Comparison of ENCODE assay signal across 8 cellular contexts in the genomic region with DNA sequence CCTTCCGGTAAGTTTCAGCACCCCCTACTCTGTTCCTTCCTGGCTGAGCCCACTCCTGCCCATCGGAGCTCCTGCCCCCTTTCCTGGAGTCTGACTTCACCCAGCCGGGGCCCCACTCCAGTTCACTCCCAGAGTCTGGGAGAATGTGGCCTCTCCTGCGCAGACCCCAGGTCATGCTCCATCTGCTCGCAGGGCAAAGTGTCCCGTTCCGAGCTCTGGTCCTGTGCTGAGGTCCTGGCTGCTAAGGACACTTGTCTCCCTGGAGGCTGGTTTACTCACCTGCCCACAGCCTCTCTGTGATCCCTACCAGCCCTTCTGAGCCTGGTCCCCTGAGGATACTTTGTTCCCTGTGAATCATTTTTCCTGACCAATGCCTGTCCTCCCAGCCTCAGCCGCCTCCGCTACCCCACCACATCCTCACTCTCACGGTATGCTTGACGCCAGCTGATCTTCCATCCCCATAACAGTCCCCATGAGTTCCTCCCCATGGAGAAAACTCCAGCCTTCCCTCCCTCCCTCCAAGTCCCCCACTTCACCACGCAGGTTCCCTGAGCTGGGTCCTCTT. TPM values are rescaled to one million over a fixed set of nuclear protein-coding genes. Genes with fewer than 3 reads are reported as not detected.
DNase-seq lines count a peak whose midpoint lies in the region; ATAC-seq, FAIRE-seq and TF ChIP-seq lines count a peak whose summit lies in the region.

No MANE protein-coding gene starts in this region.

- dilution Hi-C loops in mammary epithelial cell (cut with HindIII; ENCODE audit: low sequenced_read_pairs): no loop called here

- H3K4me3 Mint-ChIP-seq in memory B cell: peak overlapping the region; percentile 63

- WGBS in mammary epithelial cell (ENCODE audit: low coverage, missing lambda C conversion rate): 9% methylated on average over 9 of the region's 12 CpGs

- H4K20me1 ChIP-seq in mammary epithelial cell (ENCODE audit: insufficient read depth, low read length): no peaks in the 10 kb centered on the region

- H2AFZ ChIP-seq in mammary epithelial cell (ENCODE audit: low read depth, low read length): no peak overlapping the region

- peaks cover 13% of the 10 kb centered on the region for H3K27me3 Mint-ChIP-seq in memory B cell

- TF ChIP-seq CTCF in AG04449 (IDR thresholded peaks at IDR 0.05; ENCODE audit: insufficient read depth, low read length, missing control alignments): no peak
- no peak for TF ChIP-seq CTCF in mammary epithelial cell (conservative IDR thresholded peaks at IDR 0.05 in 1 of 2, IDR thresholded peaks at IDR 0.05 in 1 of 2; ENCODE audit: extremely low read depth in 1 of 2, insufficient read depth in 1 of 2, low read depth in 1 of 2, low read length in 2 of 2)

- H3K9me3 ChIP-seq in mammary epithelial cell (replicated peaks; ENCODE audit: insufficient read depth, low read length): no peaks in the 10 kb centered on the region

- CTCF ChIA-PET in AG04449 (lab: Yijun Ruan, JAX): interaction anchor here (1.2 to 1.6 kb wide), 4 partner anchors 10 to 402 kb away, joined by 3 to 7 read pairs (median 5); no protein-coding TSS in a partner anchor
- CTCF ChIA-PET in mammary epithelial cell (lab: Charles Lee; ENCODE audit: low non-redundant PET): no interaction called here

- H3K79me2 ChIP-seq in mammary epithelial cell (ENCODE audit: insufficient read depth, low read length): peaks cover 75% of the 10 kb centered on the region

- intact Hi-C loops in mammary epithelial cell (cut with micrococcal nuclease): loop anchor here (1.0 to 5.0 kb wide), 4 partner anchors 12 to 98 kb away; a partner anchor contains a TSS

- POLR2A ChIA-PET in AG04449 (lab: Yijun Ruan, JAX): interaction anchor here (0.7 to 1.3 kb wide), 4 partner anchors 10 to 33 kb away, joined by 3 to 4 read pairs (median 3); a partner anchor contains a TSS

- DNase-seq in AG04449 (ENCODE audit: low read depth, low spot score) (peak; percentile 60), H54 (ENCODE audit: insufficient read length, low spot score) (peak; percentile 98), mammary epithelial cell (peak; percentile 92), memory B cell (ENCODE audit: low spot score in 2 of 2) (no peak), nucleus accumbens (lab: John Stamatoyannopoulos, UW) (no peak), SW 1271 (lab: John Stamatoyannopoulos, UW) (no peak)

- no TSS peak for BruUV-seq in mammary epithelial cell (replicated peaks; lab: Mats Ljungman, UMichigan)

- ATAC-seq in memory B cell (ENCODE audit: low read depth): no peak
- ATAC-seq in GM21515 (IDR thresholded peaks at IDR 0.05; ENCODE audit: unreplicated experiment): no peak
- no peak for ATAC-seq in HG02973 (IDR thresholded peaks at IDR 0.05; ENCODE audit: unreplicated experiment)

- peak overlapping the region; percentile 80 for H3K9ac ChIP-seq in mammary epithelial cell (ENCODE audit: insufficient read depth, low read length)

- peaks cover 10% of the 10 kb centered on the region for H3K36me3 Mint-ChIP-seq in memory B cell

- H3K27ac ChIP-seq in mammary epithelial cell (ENCODE audit: insufficient read depth, low read depth, low read length): peak overlapping the region; percentile 54

- no peak for FAIRE-seq in H54 (lab: Jason Lieb, UNC)

- H3K27me3 ChIP-seq in mammary epithelial cell (ENCODE audit: insufficient read depth, low read length): no peaks in the 10 kb centered on the region

- H3K4me2 ChIP-seq in mammary epithelial cell (ENCODE audit: insufficient read depth, low read depth, low read length): peak overlapping the region; percentile 83

- in situ Hi-C loops in mammary epithelial cell (cut with MboI; ENCODE audit: low sequenced_read_pairs in 2 of 2): loop anchor here in 1 of 2 donors (10.0 kb wide), 1 partner anchor 85 kb away; a partner anchor contains a TSS

- H3K4me3 ChIP-seq in AG04449 (ENCODE audit: low read depth, low read length) (peak overlapping the region; percentile 20; the same call in 1 of the 2 replicates), mammary epithelial cell (replicated peaks in 1 of 3; ENCODE audit: insufficient read depth in 1 of 3, low read depth in 2 of 3, low read length in 3 of 3) (peak overlapping the region; percentile 52 to 74 (median 67))

- peaks cover 57% of the 10 kb centered on the region for H3K4me1 ChIP-seq in mammary epithelial cell (ENCODE audit: insufficient read depth, low read length)

- H3K9me3 Mint-ChIP-seq in memory B cell: peaks cover 2% of the 10 kb centered on the region

- H3K4me1 Mint-ChIP-seq in memory B cell: peaks cover 19% of the 10 kb centered on the region

- 0 out of 2 replicates have a peak, but pooled peaks have one; percentile 5 for TF ChIP-seq POLR2A in H54 (IDR thresholded peaks at IDR 0.05; ENCODE audit: low read depth, low read length)

- peak overlapping the region; percentile 19 for H3K27ac Mint-ChIP-seq in memory B cell

- peaks cover 13% of the 10 kb centered on the region for H3K36me3 ChIP-seq in mammary epithelial cell (ENCODE audit: insufficient read depth, low read length)

RNA-seq across cellular contexts. Expression of a gene that starts 0.5 kb away (rescaled TPM):
- total RNA-seq in mammary epithelial cell: 10 to 100 TPM; 10.2 to 32.3 TPM
- 8.2 TPM for polyA plus RNA-seq in mammary epithelial cell
- polyA minus RNA-seq in mammary epithelial cell: 5.4 TPM

RNA-seq across cellular contexts. Expression of a gene that starts 13.9 kb away (rescaled TPM):
- 100 to 1,000 TPM; 550 to 659 TPM for total RNA-seq in mammary epithelial cell
- polyA plus RNA-seq in mammary epithelial cell: 569 TPM
- 834 TPM for polyA minus RNA-seq in mammary epithelial cell

RNA-seq across cellular contexts. Expression of a gene that starts 52.9 kb away (rescaled TPM):
- not detected for total RNA-seq in mammary epithelial cell
- polyA plus RNA-seq in mammary epithelial cell: not detected
- polyA minus RNA-seq in mammary epithelial cell: not detected

Comparison
In these comparisons a context has a peak if more than half of its experiments do, and no peak if none do; other contexts are left out.
1. DNase-seq: peak in AG04449 (single experiment), H54 (single experiment) and mammary epithelial cell (single experiment); none in memory B cell (0 of 2), nucleus accumbens (0 of 56) and SW 1271 (0 of 2).